9 cellular contexts compared by ENCODE assay signal in genomic region chr16:15950869-15951268, GRCh38. TPM values are rescaled to one million over a fixed set of nuclear protein-coding genes. Genes with fewer than 3 reads are reported as not detected.
DNase-seq lines count a peak whose midpoint lies in the region; ATAC-seq and TF ChIP-seq lines count a peak whose summit lies in the region.
"Had no signal": no experiment of that assay in that cellular context is flagged by ENCODE, and none has a peak within 500 bp of the region (broad histone marks: within the 10 kb centered on the region; RNA-seq: fewer than 3 reads in every experiment).

No MANE protein-coding gene starts in this region.

- H3F3A ChIP-seq in MM.1S (ENCODE audit: insufficient read depth, low read length), result peaks cover 2% of the 10 kb centered on the region; the same call in 1 of the 2 replicates

- H3K9me3 ChIP-seq in BLaER1 treated with 17β-estradiol and CSF1 and Interleukin-3, amounts not matched to agents 10 nM and 100 nM (replicated peaks in 1 of 11), result no peaks in the 10 kb centered on the region
- no peaks in the 10 kb centered on the region for H3K9me3 ChIP-seq in MM.1S (replicated peaks; ENCODE audit: insufficient read depth, low read length)
- H3K9me3 ChIP-seq in effector memory CD4-positive, alpha-beta T cell (ENCODE audit: control insufficient read depth, low read length), result no peaks in the 10 kb centered on the region

- H3K36me3 ChIP-seq in BLaER1 treated with 17β-estradiol and CSF1 and Interleukin-3, amounts not matched to agents 10 nM and 100 nM, result peaks cover 0 to 18% (median 6%) of the 10 kb centered on the region in 11 experiments; a peak in 5 of 22 replicates
- H3K36me3 ChIP-seq in MM.1S (replicated peaks; ENCODE audit: insufficient read depth, low read length), result no peaks in the 10 kb centered on the region
- H3K36me3 ChIP-seq in effector memory CD4-positive, alpha-beta T cell (ENCODE audit: control insufficient read depth, insufficient read depth, low read length), result no peaks in the 10 kb centered on the region

- peaks cover 38 to 67% (median 54%) of the 10 kb centered on the region in 10 experiments for H3K4me1 ChIP-seq in BLaER1 treated with 17β-estradiol and CSF1 and Interleukin-3, amounts not matched to agents 10 nM and 100 nM
- H3K4me1 ChIP-seq in MM.1S (ENCODE audit: low read length), result peaks cover 7% of the 10 kb centered on the region; the same call in 1 of the 2 replicates
- peaks cover 13% of the 10 kb centered on the region for H3K4me1 ChIP-seq in effector memory CD4-positive, alpha-beta T cell (ENCODE audit: control insufficient read depth, insufficient read depth, low read length, poor library complexity, severe bottlenecking)

- ATAC-seq in omental fat pad (ENCODE audit: low FRiP score), result no peak

- no peaks in the 10 kb centered on the region for H3K9me2 ChIP-seq in MM.1S (replicated peaks; ENCODE audit: insufficient read depth, low read length)

- DNase-seq in MM.1S, result no peak
- DNase-seq in effector memory CD4-positive, alpha-beta T cell, result no peak
- DNase-seq in neural crest cell (ENCODE audit: low read depth, low spot score), result no peak
- DNase-seq in NCI-H524 treated with DMSO at 0.1 percent for 48 hours (lab: John Stamatoyannopoulos, UW), result no peak
- no peak for DNase-seq in omental fat pad (ENCODE audit: low spot score)
- no peak for DNase-seq in HCEC 1CT
- no peak for DNase-seq in hypothalamus (lab: John Stamatoyannopoulos, UW)
- DNase-seq: NCI-H748 treated with DMSO at 0.1 percent for 48 hours had no signal

- peak overlapping the region; percentile 83 to 99 (median 93) for H3K4me2 ChIP-seq in BLaER1 treated with 17β-estradiol and CSF1 and Interleukin-3, amounts not matched to agents 10 nM and 100 nM
- peak overlapping the region; percentile 66 for H3K4me2 ChIP-seq in MM.1S (ENCODE audit: low read depth, low read length)

- no peaks in the 10 kb centered on the region for H3K27me3 ChIP-seq in BLaER1 treated with 17β-estradiol and CSF1 and Interleukin-3, amounts not matched to agents 10 nM and 100 nM
- no peaks in the 10 kb centered on the region for H3K27me3 ChIP-seq in MM.1S (replicated peaks; ENCODE audit: insufficient read depth, low read length)
- H3K27me3 ChIP-seq in effector memory CD4-positive, alpha-beta T cell (replicated peaks; ENCODE audit: control insufficient read depth, insufficient read depth, low read length, poor library complexity, severe bottlenecking), result no peaks in the 10 kb centered on the region

- no peak overlapping the region for H2AFZ ChIP-seq in MM.1S (ENCODE audit: low read length)

- no peak for TF ChIP-seq CTCF in MM.1S (IDR thresholded peaks at IDR 0.05; ENCODE audit: low read length)
- no peak for TF ChIP-seq CTCF in neural crest cell (conservative IDR thresholded peaks at IDR 0.05)
- TF ChIP-seq CTCF in omental fat pad (IDR thresholded peaks at IDR 0.05), result no peak

- H3K4me3 ChIP-seq in BLaER1 treated with 17β-estradiol and CSF1 and Interleukin-3, amounts not matched to agents 10 nM and 100 nM, result peak overlapping the region; percentile 86 to 100 (median 98)
- H3K4me3 ChIP-seq in MM.1S (ENCODE audit: low read length), result peak overlapping the region; percentile 80
- H3K4me3 ChIP-seq in effector memory CD4-positive, alpha-beta T cell (ENCODE audit: insufficient read depth, low read depth, low read length, poor library complexity, severe bottlenecking), result peak overlapping the region; percentile 58

- peaks cover 28 to 54% (median 47%) of the 10 kb centered on the region in 11 experiments; a peak in 21 of 22 replicates for H4K20me1 ChIP-seq in BLaER1 treated with 17β-estradiol and CSF1 and Interleukin-3, amounts not matched to agents 10 nM and 100 nM
- H4K20me1 ChIP-seq in MM.1S (ENCODE audit: insufficient read depth, low read length), result no peaks in the 10 kb centered on the region

- peak overlapping the region; percentile 87 to 99 (median 96) for H3K9ac ChIP-seq in BLaER1 treated with 17β-estradiol and CSF1 and Interleukin-3, amounts not matched to agents 10 nM and 100 nM
- peak overlapping the region; percentile 78; the same call in 1 of the 2 replicates for H3K9ac ChIP-seq in MM.1S (ENCODE audit: low read length)

- peaks cover 27% of the 10 kb centered on the region for H3K4me1 Mint-ChIP-seq in neural crest cell

- peaks cover 61% of the 10 kb centered on the region for H3K79me2 ChIP-seq in MM.1S (ENCODE audit: low read length)

- H3K27ac Mint-ChIP-seq in neural crest cell (ENCODE audit: unreplicated experiment), result peak overlapping the region; percentile 94

- peak overlapping the region; percentile 99 for H3K4me3 Mint-ChIP-seq in neural crest cell

- H3K27me3 Mint-ChIP-seq in neural crest cell (ENCODE audit: low read depth), result peaks cover 2% of the 10 kb centered on the region

- H3K9me3 Mint-ChIP-seq in neural crest cell, result no peaks in the 10 kb centered on the region

- H3K27ac ChIP-seq in BLaER1 treated with 17β-estradiol and CSF1 and Interleukin-3, amounts not matched to agents 10 nM and 100 nM, result peak overlapping the region; percentile 89 to 96 (median 94); a peak in 20 of 22 replicates
- H3K27ac ChIP-seq in MM.1S (ENCODE audit: low read length), result no peak overlapping the region; the same call in 1 of the 2 replicates
- H3K27ac ChIP-seq in effector memory CD4-positive, alpha-beta T cell (ENCODE audit: insufficient read depth, low read length, poor library complexity, severe bottlenecking), result peak overlapping the region; percentile 98

- H3K36me3 Mint-ChIP-seq in neural crest cell (ENCODE audit: low read depth), result no peaks in the 10 kb centered on the region

RNA-seq across cellular contexts. Expression of gene ABCC1, which starts 1.5 kb away (rescaled TPM):
- total RNA-seq in neural crest cell (34.9 and 38.7 TPM in 2 replicates), omental fat pad (10 to 100 TPM; 21.8 to 53.2 (median 36.3) TPM)
